Comparison of ENCODE assay signal across 15 cellular contexts in genomic region chr10:78472542-78472890, GRCh38.
DNase-seq lines count a peak whose midpoint lies in the region; ATAC-seq, FAIRE-seq and TF ChIP-seq lines count a peak whose summit lies in the region.
"Had no signal": no experiment of that assay in that cellular context is flagged by ENCODE, and none has a peak within 500 bp of the region (broad histone marks: within the 10 kb centered on the region; RNA-seq: fewer than 3 reads in every experiment).

No MANE protein-coding gene starts in this region.

- intact Hi-C loops in head of caudate nucleus (cut with DNase I), result no loop called here

- TF ChIP-seq CTCF in C4-2B (conservative IDR thresholded peaks at IDR 0.05) (no peak), osteocyte (IDR thresholded peaks at IDR 0.05) (no peak)

- H3K27ac ChIP-seq in C4-2B, result peak overlapping the region; percentile 20; the same call in 1 of the 2 replicates
- H3K27ac ChIP-seq: gastrocnemius medialis, WERI-Rb-1 had no signal

- no peak for ATAC-seq in HG02870 (IDR thresholded peaks at IDR 0.05; ENCODE audit: unreplicated experiment)
- ATAC-seq: gastrocnemius medialis had no signal

- H3K36me3 Mint-ChIP-seq in osteocyte (ENCODE audit: unreplicated experiment), result peaks cover 2% of the 10 kb centered on the region

- peaks cover 36% of the 10 kb centered on the region for H3K27me3 Mint-ChIP-seq in osteocyte (ENCODE audit: unreplicated experiment)

- no peaks in the 10 kb centered on the region for H3K9me3 Mint-ChIP-seq in osteocyte (ENCODE audit: unreplicated experiment)
- H3K9me3 Mint-ChIP-seq: activated T-helper 2 cell treated with anti-CD3 and anti-CD28 coated beads, Interferon-gamma antibody, Interleukin-2, Interleukin-4, amounts not matched to agents 10 μg/mL and 5 μg/mL and 100 μg/mL, durations not matched to agents 14 hours and 24 hours and 36 hours had no signal

- no peaks in the 10 kb centered on the region for H3K4me1 Mint-ChIP-seq in osteocyte (ENCODE audit: unreplicated experiment)

- no peak for FAIRE-seq in GM12891 (lab: Jason Lieb, UNC)

- H3K4me3 Mint-ChIP-seq in osteocyte (ENCODE audit: unreplicated experiment), result no peak overlapping the region

- TF ChIP-seq POLR2A in GM12891 (IDR thresholded peaks at IDR 0.05; ENCODE audit: low read depth, low read length), result no peak

- no peak overlapping the region for H3K27ac Mint-ChIP-seq in osteocyte (ENCODE audit: unreplicated experiment)
- H3K27ac Mint-ChIP-seq: activated T-helper 2 cell treated with anti-CD3 and anti-CD28 coated beads, Interferon-gamma antibody, Interleukin-2, Interleukin-4, amounts not matched to agents 10 μg/mL and 5 μg/mL and 100 μg/mL, durations not matched to agents 14 hours and 24 hours and 36 hours had no signal

- DNase-seq in NCI-H2227 (lab: John Stamatoyannopoulos, UW; ENCODE audit: unreplicated experiment) (peak; percentile 35), head of caudate nucleus (peak in 26 of 42 donors; percentile 11 to 69 (median 48)), osteocyte (ENCODE audit: extremely low spot score, unreplicated experiment) (peak; percentile 64), middle frontal gyrus (ENCODE audit: extremely low spot score, low spot score) (no peak), GM12891 (ENCODE audit: insufficient read length, low spot score) (no peak)
- DNase-seq: adrenal gland, AML-193, gastrocnemius medialis, Karpas-422, NCI-H1694, SW 1271, WERI-Rb-1 had no signal

TF ChIP-seq in GM12891, 5 proteins besides CTCF, POLR2A, EP300 and RAD21:
- TF ChIP-seq SPI1 (IDR thresholded peaks at IDR 0.05; ENCODE audit: low read depth, low read length), result no peak
- no peak for TF ChIP-seq TAF1 (IDR thresholded peaks at IDR 0.05; ENCODE audit: low read depth, low read length)
- TF ChIP-seq PAX5 (IDR thresholded peaks at IDR 0.05; ENCODE audit: insufficient read depth, low read length, severe bottlenecking), result no peak
- no peak for TF ChIP-seq POLR2AphosphoS5 (IDR thresholded peaks at IDR 0.05; ENCODE audit: low read depth, low read length)
- no peak for TF ChIP-seq POU2F2 (IDR thresholded peaks at IDR 0.05; ENCODE audit: low read depth, low read length)

Comparison
In these comparisons a context has a peak if more than half of its experiments do, and no peak if none do; other contexts are left out.
1. DNase-seq: peak in NCI-H2227 (single experiment), head of caudate nucleus (26 of 42) and osteocyte (single experiment); none in middle frontal gyrus (single experiment) and GM12891 (single experiment).